In the genomic region with DNA sequence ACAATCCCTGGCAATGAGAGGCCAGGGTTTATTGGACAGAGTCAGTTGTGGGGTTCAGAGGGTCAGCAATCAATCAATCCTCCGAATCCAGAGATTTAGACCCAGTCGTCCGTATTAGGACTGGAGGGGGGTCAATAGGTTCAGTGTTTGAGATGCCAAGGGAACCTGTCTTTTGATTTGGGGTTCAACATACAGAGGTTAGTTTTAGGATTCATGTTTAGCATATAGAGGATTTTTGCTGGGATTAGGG, we compare ENCODE assay signal across 8 cellular contexts. TPM values are rescaled to one million over a fixed set of nuclear protein-coding genes. Genes with fewer than 3 reads are reported as not detected.
A peak's percentile ranks its signal among the peaks of the same experiment; 100 is the strongest.
DNase-seq lines count a peak whose midpoint lies in the region; ATAC-seq and TF ChIP-seq lines count a peak whose summit lies in the region.

No MANE protein-coding gene starts in this region.

- ATAC-seq in GM18517 (IDR thresholded peaks at IDR 0.05; ENCODE audit: unreplicated experiment) (peak; percentile 7), GM18867 (IDR thresholded peaks at IDR 0.05; ENCODE audit: unreplicated experiment) (no peak), GM18511 (IDR thresholded peaks at IDR 0.05; ENCODE audit: unreplicated experiment) (no peak)

- no peak for TF ChIP-seq POLR2A in sigmoid colon (IDR thresholded peaks at IDR 0.05)

- WGBS in sigmoid colon, 2 donors = 1% methylated on average over 3 of the region's 3 CpGs

- DNase-seq in SJCRH30 = no peak
- no peak for DNase-seq in fibroblast of mammary gland (ENCODE audit: low read depth)
- no peak for DNase-seq in sigmoid colon
- no peak for DNase-seq in stimulated activated CD8-positive, alpha-beta memory T cell treated with anti-CD3 and anti-CD28 coated beads, Interleukin-4, amount 100 ng/mL, for 48 hours
- no peak for DNase-seq in AML-193 (lab: John Stamatoyannopoulos, UW)

- H3K36me3 ChIP-seq in SJCRH30 (no peaks in the 10 kb centered on the region), sigmoid colon (peaks cover 0 to 14% (median 5%) of the 10 kb centered on the region in 4 donors)

- intact Hi-C loops in sigmoid colon (cut with DNase I) = loop anchor here (2.0 kb wide), 1 partner anchor 100 kb away; no protein-coding TSS in a partner anchor

- TF ChIP-seq CTCF in fibroblast of mammary gland (conservative IDR thresholded peaks at IDR 0.05; ENCODE audit: control insufficient read depth, insufficient read depth, low read depth, low read length) = no peak
- TF ChIP-seq CTCF in sigmoid colon (IDR thresholded peaks at IDR 0.05) = no peak

- H3K27me3 ChIP-seq in SJCRH30 (no peaks in the 10 kb centered on the region), sigmoid colon (no peaks in the 10 kb centered on the region)

- H3K9me3 ChIP-seq in SJCRH30 (replicated peaks) (no peaks in the 10 kb centered on the region), sigmoid colon (no peaks in the 10 kb centered on the region)

- TF ChIP-seq EP300 in sigmoid colon (IDR thresholded peaks at IDR 0.05) = no peak

- H3K4me3 ChIP-seq in SJCRH30 (peak overlapping the region; percentile 60), fibroblast of mammary gland (ENCODE audit: control insufficient read depth, low read depth, low read length) (peak overlapping the region; percentile 71), sigmoid colon (peak overlapping the region; percentile 62 to 76 (median 70))

- H3K4me1 ChIP-seq in SJCRH30 = peaks cover 14% of the 10 kb centered on the region
- H3K4me1 ChIP-seq in sigmoid colon = peaks cover 0 to 53% (median 43%) of the 10 kb centered on the region in 4 donors

- peak overlapping the region; percentile 35; the same call in 1 of the 2 replicates for H3K27ac ChIP-seq in SJCRH30
- peak overlapping the region; percentile 89 to 100 (median 99) for H3K27ac ChIP-seq in sigmoid colon

RNA-seq across cellular contexts. Expression of gene GMPPA, which starts 0.3 kb away (rescaled TPM):
- total RNA-seq in SJCRH30 (2014; rRNA removed; shearing (Covaris generic)) = 21.9 and 22.1 TPM in 2 replicates
- total RNA-seq in sigmoid colon = 10 to 100 TPM; 13.9 to 24.7 (median 21.3) TPM
- 10 to 100 TPM; 42.6 to 52.8 (median 44.2) TPM for polyA plus RNA-seq in sigmoid colon

RNA-seq across cellular contexts. Expression of gene ASIC4, which starts 15.3 kb away (rescaled TPM):
- total RNA-seq in SJCRH30 (2014; rRNA removed; shearing (Covaris generic)) = 0.46 and 0.67 TPM in 2 replicates
- total RNA-seq in sigmoid colon = under 1 TPM in 1 of 4 donors, not detected in 3; under 0.01 TPM
- polyA plus RNA-seq in sigmoid colon = under 1 TPM in 1 of 3 donors, not detected in 2; 0.07 TPM

RNA-seq across cellular contexts. Expression of gene CHPF, which starts 44.6 kb away (rescaled TPM):
- 41.8 and 44.0 TPM in 2 replicates for total RNA-seq in SJCRH30 (2014; rRNA removed; shearing (Covaris generic))
- total RNA-seq in sigmoid colon = 10 to 100 TPM; 12.5 to 39.1 (median 23.5) TPM
- polyA plus RNA-seq in sigmoid colon = 10 to 100 TPM in 1 of 3 donors, 1 to 10 TPM in 2; 5.5 to 37.3 (median 6.6) TPM

RNA-seq across cellular contexts. Expression of gene TMEM198, which starts 44.8 kb away (rescaled TPM):
- total RNA-seq in SJCRH30 (2014; rRNA removed; shearing (Covaris generic)) = 8.1 and 8.2 TPM in 2 replicates
- total RNA-seq in sigmoid colon = 1 to 10 TPM in 3 of 4 donors, under 1 TPM in 1; 0.71 to 3.0 (median 1.6) TPM
- 1 to 10 TPM in 2 of 3 donors, not detected in 1; 1.2 to 3.9 TPM for polyA plus RNA-seq in sigmoid colon
